In the genomic region with DNA sequence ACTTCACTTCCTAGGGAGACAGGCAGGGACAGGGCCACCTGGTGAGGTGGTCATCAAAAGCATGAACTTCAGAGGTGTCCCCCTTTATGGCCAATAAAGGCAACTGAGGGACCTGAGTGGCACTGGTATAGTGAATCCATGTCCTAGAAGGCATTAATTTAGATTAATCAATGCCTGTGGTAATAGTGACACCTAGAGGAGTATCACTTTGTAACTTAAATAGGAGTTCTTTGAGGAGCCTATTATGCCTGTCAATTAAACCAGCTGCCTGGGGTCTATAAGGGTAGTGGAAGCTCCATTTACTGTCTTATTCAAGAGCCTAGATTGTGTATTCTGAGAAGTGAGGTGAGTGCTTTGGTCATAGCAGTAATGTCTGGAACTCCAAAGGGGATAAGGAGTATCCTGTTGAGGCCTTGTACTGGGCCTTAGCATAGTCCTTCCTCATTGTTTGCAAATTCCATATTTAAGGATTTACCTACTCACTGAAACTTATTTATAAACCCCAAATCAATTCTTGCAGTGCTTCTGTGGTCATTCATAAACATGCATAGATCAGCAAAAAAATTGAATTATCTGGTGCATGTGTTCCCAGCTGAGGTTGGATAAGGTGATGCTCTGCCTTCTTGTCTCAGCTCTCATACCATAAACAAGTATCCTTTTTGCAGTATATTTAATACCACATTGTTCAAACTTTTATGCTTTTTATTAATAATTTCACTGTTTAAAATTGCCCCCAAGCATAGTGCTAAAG, we compare ENCODE assay signal across 11 cellular contexts.
A peak's percentile ranks its signal among the peaks of the same experiment; 100 is the strongest.
DNase-seq lines count a peak whose midpoint lies in the region; ATAC-seq, FAIRE-seq and TF ChIP-seq lines count a peak whose summit lies in the region.
"Had no signal": no experiment of that assay in that cellular context is flagged by ENCODE, and none has a peak within 500 bp of the region (broad histone marks: within the 10 kb centered on the region; RNA-seq: fewer than 3 reads in every experiment).

No MANE protein-coding gene starts in this region.

- H3K27me3 ChIP-seq in A673 (replicated peaks; ENCODE audit: insufficient read depth, low read depth, low read length, poor library complexity) = no peaks in the 10 kb centered on the region
- H3K27me3 ChIP-seq: sigmoid colon had no signal

- H3K4me1 Mint-ChIP-seq in naive thymus-derived CD8-positive, alpha-beta T cell = no peaks in the 10 kb centered on the region

- ATAC-seq in left lobe of liver = peak; percentile 60
- ATAC-seq in naive thymus-derived CD8-positive, alpha-beta T cell = no peak

- no peaks in the 10 kb centered on the region for H3K27me3 Mint-ChIP-seq in naive thymus-derived CD8-positive, alpha-beta T cell

- 0 out of 2 replicates have a peak, but pooled peaks have one; percentile 15 for TF ChIP-seq CTCF in A673 (conservative IDR thresholded peaks at IDR 0.05; ENCODE audit: low read depth, low read length)
- peak; percentile 43 for TF ChIP-seq CTCF in VCaP (conservative IDR thresholded peaks at IDR 0.05)

- H3K4me3 Mint-ChIP-seq in naive thymus-derived CD8-positive, alpha-beta T cell = no peak overlapping the region

- no peaks in the 10 kb centered on the region for H3K9me3 Mint-ChIP-seq in naive thymus-derived CD8-positive, alpha-beta T cell

- no TSS peak for BruUV-seq in A673 (replicated peaks; lab: Mats Ljungman, UMichigan)

- H3K9me3 ChIP-seq in A673 (ENCODE audit: low read depth, low read length, poor library complexity, severe bottlenecking) = no peaks in the 10 kb centered on the region
- H3K9me3 ChIP-seq: BLaER1 treated with 17β-estradiol and CSF1 and Interleukin-3, amounts not matched to agents 10 nM and 100 nM; sigmoid colon had no signal

- peak; percentile 1 for DNase-seq in A673 (ENCODE audit: low spot score)
- peak; percentile 56 for DNase-seq in HT-29 (ENCODE audit: low spot score)
- DNase-seq in left lobe of liver (ENCODE audit: low spot score) = no peak
- DNase-seq in naive thymus-derived CD8-positive, alpha-beta T cell = no peak
- DNase-seq in NCI-H146 treated with DMSO at 0.1 percent for 48 hours (lab: John Stamatoyannopoulos, UW; ENCODE audit: unreplicated experiment) = no peak
- DNase-seq in NK-92 treated with Interleukin-12 subunit alpha and Interleukin-12 subunit beta, amount 100 ng/mL, for 24 hours (lab: John Stamatoyannopoulos, UW) = no peak
- DNase-seq in frontal cortex (ENCODE audit: low spot score in 2 of 2) = no peak
- DNase-seq: activated T-cell treated with anti-CD3 and anti-CD28 coated beads, Interleukin-2, amount 50 U/mL, for 1 hour; sigmoid colon had no signal

- FAIRE-seq in frontal cortex (lab: Jason Lieb, UNC) = no peak

- no peaks in the 10 kb centered on the region for H3K4me1 ChIP-seq in A673 (ENCODE audit: insufficient read depth, low read length, poor library complexity, severe bottlenecking)
- H3K4me1 ChIP-seq: BLaER1 treated with 17β-estradiol and CSF1 and Interleukin-3, amounts not matched to agents 10 nM and 100 nM; sigmoid colon had no signal

- H3K36me3 Mint-ChIP-seq in naive thymus-derived CD8-positive, alpha-beta T cell = no peaks in the 10 kb centered on the region

- POLR2A ChIA-PET in A673 (lab: Charles Lee; ENCODE audit: low non-redundant PET) = no interaction called here
- POLR2A ChIA-PET in naive thymus-derived CD8-positive, alpha-beta T cell (lab: Charles Lee) = no interaction called here

- H3K27ac ChIP-seq in A673 (ENCODE audit: low read depth, low read length, poor library complexity, severe bottlenecking) = no peak overlapping the region
- H3K27ac ChIP-seq in VCaP = no peak overlapping the region
- H3K27ac ChIP-seq: BLaER1 treated with 17β-estradiol and CSF1 and Interleukin-3, amounts not matched to agents 10 nM and 100 nM; sigmoid colon had no signal

- intact Hi-C loops in A673 (cut with micrococcal nuclease; ENCODE audit: unreplicated experiment) = no loop called here

- CTCF ChIA-PET in A673 (lab: Charles Lee) = no interaction called here

- no peaks in the 10 kb centered on the region for H3K36me3 ChIP-seq in A673 (ENCODE audit: insufficient read depth, low read length, poor library complexity, severe bottlenecking)
- H3K36me3 ChIP-seq: BLaER1 treated with 17β-estradiol and CSF1 and Interleukin-3, amounts not matched to agents 10 nM and 100 nM; sigmoid colon had no signal

- H3K27ac Mint-ChIP-seq in naive thymus-derived CD8-positive, alpha-beta T cell = no peak overlapping the region

- no peak overlapping the region for H3K4me3 ChIP-seq in A673 (ENCODE audit: low read depth, low read length, poor library complexity, severe bottlenecking)
- H3K4me3 ChIP-seq: BLaER1 treated with 17β-estradiol and CSF1 and Interleukin-3, amounts not matched to agents 10 nM and 100 nM; sigmoid colon had no signal

Comparison
In these comparisons a context has a peak if more than half of its experiments do, and no peak if none do; other contexts are left out.
1. DNase-seq: peak in A673 (single experiment) and HT-29 (single experiment); none in left lobe of liver (single experiment), naive thymus-derived CD8-positive, alpha-beta T cell (0 of 10), NCI-H146 treated with DMSO at 0.1 percent for 48 hours (single experiment), NK-92 treated with Interleukin-12 subunit alpha and Interleukin-12 subunit beta, amount 100 ng/mL, for 24 hours (single experiment) and frontal cortex (0 of 2).